In the genomic region with DNA sequence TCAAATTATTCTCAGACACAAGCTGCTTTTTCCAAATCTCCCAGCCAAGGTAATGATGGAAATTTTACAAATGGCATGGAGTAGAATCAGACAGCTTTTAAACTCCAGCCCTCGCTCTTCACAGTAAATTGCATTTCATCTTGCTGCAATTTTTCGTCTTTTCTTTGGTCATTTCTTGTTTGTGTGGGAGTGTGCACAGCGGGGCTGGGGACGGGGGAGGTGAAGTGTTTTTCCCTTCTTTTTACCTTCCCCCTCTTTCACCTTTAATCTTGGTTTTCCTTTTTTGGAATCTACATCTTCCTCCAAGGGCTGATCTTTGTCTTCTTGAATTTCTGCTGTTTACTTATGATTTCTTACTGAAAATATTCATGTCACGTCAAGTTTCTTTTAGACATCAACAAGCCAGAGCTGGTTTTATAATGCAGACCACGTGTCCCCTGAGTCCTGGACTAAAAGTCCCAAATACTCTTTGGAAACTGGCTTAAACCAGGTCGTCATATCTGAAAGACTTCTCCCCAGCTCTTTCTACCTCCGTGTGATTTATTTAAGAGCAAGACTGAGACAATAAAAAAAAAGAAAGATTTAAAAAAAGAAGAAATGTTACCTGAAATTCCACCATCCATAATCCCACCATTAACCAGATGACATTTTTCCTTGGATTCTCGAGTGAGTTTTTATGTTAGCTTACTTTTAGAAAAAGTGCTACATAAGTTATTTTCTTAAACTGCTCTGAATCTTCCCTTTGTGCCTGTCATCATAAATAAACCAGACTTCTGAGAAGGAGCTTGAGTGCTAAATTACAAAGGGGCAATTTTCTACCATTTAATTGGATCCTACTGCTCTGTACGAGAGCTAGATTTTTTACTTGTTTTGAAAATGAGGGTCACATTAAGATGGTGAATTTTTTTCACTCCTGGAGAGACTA, we compare ENCODE assay signal across 2 cellular contexts.
A peak's percentile ranks its signal among the peaks of the same experiment; 100 is the strongest.
TF ChIP-seq lines count a peak whose summit lies in the region.

No MANE protein-coding gene starts in this region.

TF ChIP-seq in HEK293, 187 proteins besides CTCF, POLR2A, EP300 and RAD21 (continued from another document):
- TF ChIP-seq, protein P1, sequence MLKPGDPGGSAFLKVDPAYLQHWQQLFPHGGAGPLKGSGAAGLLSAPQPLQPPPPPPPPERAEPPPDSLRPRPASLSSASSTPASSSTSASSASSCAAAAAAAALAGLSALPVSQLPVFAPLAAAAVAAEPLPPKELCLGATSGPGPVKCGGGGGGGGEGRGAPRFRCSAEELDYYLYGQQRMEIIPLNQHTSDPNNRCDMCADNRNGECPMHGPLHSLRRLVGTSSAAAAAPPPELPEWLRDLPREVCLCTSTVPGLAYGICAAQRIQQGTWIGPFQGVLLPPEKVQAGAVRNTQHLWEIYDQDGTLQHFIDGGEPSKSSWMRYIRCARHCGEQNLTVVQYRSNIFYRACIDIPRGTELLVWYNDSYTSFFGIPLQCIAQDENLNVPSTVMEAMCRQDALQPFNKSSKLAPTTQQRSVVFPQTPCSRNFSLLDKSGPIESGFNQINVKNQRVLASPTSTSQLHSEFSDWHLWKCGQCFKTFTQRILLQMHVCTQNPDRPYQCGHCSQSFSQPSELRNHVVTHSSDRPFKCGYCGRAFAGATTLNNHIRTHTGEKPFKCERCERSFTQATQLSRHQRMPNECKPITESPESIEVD (tag by site-specific recombination; IDR thresholded peaks at IDR 0.05) = peak; percentile 94
- TF ChIP-seq SP2 (tag by site-specific recombination; IDR thresholded peaks at IDR 0.05) (no peak), KLF9 (tag by site-specific recombination; IDR thresholded peaks at IDR 0.05; ENCODE audit: low read depth) (no peak), ZNF341 (tag by site-specific recombination; IDR thresholded peaks at IDR 0.05; ENCODE audit: low read depth) (no peak), ZNF366 (tag by site-specific recombination; conservative IDR thresholded peaks at IDR 0.05) (no peak), ZNF530 (tag by site-specific recombination; IDR thresholded peaks at IDR 0.05; ENCODE audit: low read depth) (no peak), WT1 (tag by site-specific recombination; IDR thresholded peaks at IDR 0.05) (no peak)

TF ChIP-seq in K562, 482 proteins besides CTCF, POLR2A, EP300 and RAD21 (continued from another document and continues in another):
- TF ChIP-seq FOXK2 (conservative IDR thresholded peaks at IDR 0.05 in 1 of 2, IDR thresholded peaks at IDR 0.05 in 1 of 2; ENCODE audit: low read depth in 2 of 2) (peak; percentile 62 to 69; a peak in 3 of 4 replicates), SP1 (CRISPR knock-in tag; IDR thresholded peaks at IDR 0.05) (no peak), KAT7 (CRISPR knock-in tag; IDR thresholded peaks at IDR 0.05; ENCODE audit: borderline replicate concordance) (no peak), ARID1B (IDR thresholded peaks at IDR 0.05) (peak; percentile 18; the same call in 1 of the 2 replicates), NR4A1 (CRISPR knock-in tag; IDR thresholded peaks at IDR 0.05) (no peak), NR4A1 (tag; IDR thresholded peaks at IDR 0.05) (no peak), JUN (IDR thresholded peaks at IDR 0.05; ENCODE audit: borderline replicate concordance, low read depth, low read length) (0 out of 2 replicates have a peak, but pooled peaks have one; percentile 10), JUN (CRISPR knock-in tag; IDR thresholded peaks at IDR 0.05; ENCODE audit: borderline replicate concordance) (no peak), ZNF175 (CRISPR knock-in tag; IDR thresholded peaks at IDR 0.05; ENCODE audit: low read depth) (0 out of 2 replicates have a peak, but pooled peaks have one; percentile 15), MAFG (tag; conservative IDR thresholded peaks at IDR 0.05) (peak; percentile 40; the same call in 1 of the 2 replicates), ZFX (CRISPR knock-in tag; IDR thresholded peaks at IDR 0.05) (no peak), ZNF311 (CRISPR knock-in tag; IDR thresholded peaks at IDR 0.05) (0 out of 2 replicates have a peak, but pooled peaks have one; percentile 41), TEAD1 (CRISPR knock-in tag; IDR thresholded peaks at IDR 0.05) (no peak), XRCC3 (IDR thresholded peaks at IDR 0.05) (no peak), RBM25 (IDR thresholded peaks at IDR 0.05; ENCODE audit: low read depth, low read length, severe bottlenecking) (no peak), BRD9 (IDR thresholded peaks at IDR 0.05; ENCODE audit: low read depth, partially characterized antibody) (peak; percentile 47), U2AF2 (optimal IDR thresholded peaks at IDR 0.05; ENCODE audit: low read depth, low read length) (no peak), DMBX1 (CRISPR knock-in tag; IDR thresholded peaks at IDR 0.05; ENCODE audit: borderline replicate concordance) (peak; percentile 59; the same call in 1 of the 2 replicates), GABPB2 (CRISPR knock-in tag; conservative IDR thresholded peaks at IDR 0.05) (no peak), L3MBTL2 (IDR thresholded peaks at IDR 0.05) (peak; percentile 76), CBFA2T2 (conservative IDR thresholded peaks at IDR 0.05) (0 out of 2 replicates have a peak, but pooled peaks have one; percentile 5), STAT5B (CRISPR knock-in tag; IDR thresholded peaks at IDR 0.05) (no peak), SMARCE1 (IDR thresholded peaks at IDR 0.05) (0 out of 2 replicates have a peak, but pooled peaks have one; percentile 14), RFX1 (IDR thresholded peaks at IDR 0.05) (no peak), BRD4 (IDR thresholded peaks at IDR 0.05) (peak; percentile 48; the same call in 1 of the 2 replicates), ZNF583 (CRISPR knock-in tag; IDR thresholded peaks at IDR 0.05) (no peak), RAD51 (IDR thresholded peaks at IDR 0.05; ENCODE audit: borderline replicate concordance, low read depth) (peak; percentile 73), FOXA3 (CRISPR knock-in tag; conservative IDR thresholded peaks at IDR 0.05 in 1 of 2, IDR thresholded peaks at IDR 0.05 in 1 of 2) (peak in 1 of 2 experiments; percentile 7; a peak in 1 of 4 replicates), MEIS2 (IDR thresholded peaks at IDR 0.05; ENCODE audit: partially characterized antibody) (peak; percentile 22), TFAM (CRISPR knock-in tag; conservative IDR thresholded peaks at IDR 0.05) (no peak), ETV1 (tag; conservative IDR thresholded peaks at IDR 0.05; ENCODE audit: low read depth) (no peak), C11orf30 (IDR thresholded peaks at IDR 0.05; ENCODE audit: low read depth) (peak; percentile 67), NFRKB (IDR thresholded peaks at IDR 0.05; ENCODE audit: low read depth) (0 out of 2 replicates have a peak, but pooled peaks have one; percentile 53), CXXC5 (CRISPR knock-in tag; IDR thresholded peaks at IDR 0.05) (peak; percentile 58), NR2C2 (CRISPR knock-in tag; IDR thresholded peaks at IDR 0.05) (no peak), NR2C2 (tag; IDR thresholded peaks at IDR 0.05) (no peak), SMARCC2 (IDR thresholded peaks at IDR 0.05; ENCODE audit: low read depth) (0 out of 2 replicates have a peak, but pooled peaks have one; percentile 15), SAFB2 (IDR thresholded peaks at IDR 0.05; ENCODE audit: borderline replicate concordance, low read depth, low read length, severe bottlenecking) (no peak), CHCHD3 (CRISPR knock-in tag; IDR thresholded peaks at IDR 0.05) (no peak), FOXP1 (CRISPR knock-in tag; IDR thresholded peaks at IDR 0.05) (no peak), HNRNPL (IDR thresholded peaks at IDR 0.05; ENCODE audit: low read depth, low read length) (no peak), ETV5 (CRISPR knock-in tag; IDR thresholded peaks at IDR 0.05; ENCODE audit: low read depth) (no peak), SMC3 (conservative IDR thresholded peaks at IDR 0.05; ENCODE audit: insufficient read depth, low read depth, low read length) (no peak), SMAD4 (CRISPR knock-in tag; conservative IDR thresholded peaks at IDR 0.05) (0 out of 2 replicates have a peak, but pooled peaks have one; percentile 20), ZNF316 (IDR thresholded peaks at IDR 0.05) (peak; percentile 80), EGR1 (conservative IDR thresholded peaks at IDR 0.05) (peak; percentile 64), CEBPB (tag; IDR thresholded peaks at IDR 0.05) (no peak), LARP7 (IDR thresholded peaks at IDR 0.05) (no peak)
- TF ChIP-seq, protein P2, sequence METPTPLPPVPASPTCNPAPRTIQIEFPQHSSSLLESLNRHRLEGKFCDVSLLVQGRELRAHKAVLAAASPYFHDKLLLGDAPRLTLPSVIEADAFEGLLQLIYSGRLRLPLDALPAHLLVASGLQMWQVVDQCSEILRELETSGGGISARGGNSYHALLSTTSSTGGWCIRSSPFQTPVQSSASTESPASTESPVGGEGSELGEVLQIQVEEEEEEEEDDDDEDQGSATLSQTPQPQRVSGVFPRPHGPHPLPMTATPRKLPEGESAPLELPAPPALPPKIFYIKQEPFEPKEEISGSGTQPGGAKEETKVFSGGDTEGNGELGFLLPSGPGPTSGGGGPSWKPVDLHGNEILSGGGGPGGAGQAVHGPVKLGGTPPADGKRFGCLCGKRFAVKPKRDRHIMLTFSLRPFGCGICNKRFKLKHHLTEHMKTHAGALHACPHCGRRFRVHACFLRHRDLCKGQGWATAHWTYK (CRISPR knock-in tag; IDR thresholded peaks at IDR 0.05) = 0 out of 2 replicates have a peak, but pooled peaks have one; percentile 28
- TF ChIP-seq, protein P3, sequence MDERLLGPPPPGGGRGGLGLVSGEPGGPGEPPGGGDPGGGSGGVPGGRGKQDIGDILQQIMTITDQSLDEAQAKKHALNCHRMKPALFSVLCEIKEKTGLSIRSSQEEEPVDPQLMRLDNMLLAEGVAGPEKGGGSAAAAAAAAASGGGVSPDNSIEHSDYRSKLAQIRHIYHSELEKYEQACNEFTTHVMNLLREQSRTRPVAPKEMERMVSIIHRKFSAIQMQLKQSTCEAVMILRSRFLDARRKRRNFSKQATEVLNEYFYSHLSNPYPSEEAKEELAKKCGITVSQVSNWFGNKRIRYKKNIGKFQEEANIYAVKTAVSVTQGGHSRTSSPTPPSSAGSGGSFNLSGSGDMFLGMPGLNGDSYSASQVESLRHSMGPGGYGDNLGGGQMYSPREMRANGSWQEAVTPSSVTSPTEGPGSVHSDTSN (CRISPR knock-in tag; IDR thresholded peaks at IDR 0.05; ENCODE audit: low read depth) = no peak
- TF ChIP-seq, protein P3 (tag; conservative IDR thresholded peaks at IDR 0.05; ENCODE audit: low read depth) = peak; percentile 38; the same call in 1 of the 2 replicates
- TF ChIP-seq, protein P4, sequence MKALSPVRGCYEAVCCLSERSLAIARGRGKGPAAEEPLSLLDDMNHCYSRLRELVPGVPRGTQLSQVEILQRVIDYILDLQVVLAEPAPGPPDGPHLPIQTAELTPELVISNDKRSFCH (CRISPR knock-in tag; IDR thresholded peaks at IDR 0.05) = no peak
- TF ChIP-seq, protein P4 (tag; IDR thresholded peaks at IDR 0.05) = 0 out of 2 replicates have a peak, but pooled peaks have one; percentile 4
- TF ChIP-seq, protein P5, sequence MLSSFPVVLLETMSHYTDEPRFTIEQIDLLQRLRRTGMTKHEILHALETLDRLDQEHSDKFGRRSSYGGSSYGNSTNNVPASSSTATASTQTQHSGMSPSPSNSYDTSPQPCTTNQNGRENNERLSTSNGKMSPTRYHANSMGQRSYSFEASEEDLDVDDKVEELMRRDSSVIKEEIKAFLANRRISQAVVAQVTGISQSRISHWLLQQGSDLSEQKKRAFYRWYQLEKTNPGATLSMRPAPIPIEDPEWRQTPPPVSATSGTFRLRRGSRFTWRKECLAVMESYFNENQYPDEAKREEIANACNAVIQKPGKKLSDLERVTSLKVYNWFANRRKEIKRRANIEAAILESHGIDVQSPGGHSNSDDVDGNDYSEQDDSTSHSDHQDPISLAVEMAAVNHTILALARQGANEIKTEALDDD (IDR thresholded peaks at IDR 0.05) = no peak
- TF ChIP-seq, protein P6, sequence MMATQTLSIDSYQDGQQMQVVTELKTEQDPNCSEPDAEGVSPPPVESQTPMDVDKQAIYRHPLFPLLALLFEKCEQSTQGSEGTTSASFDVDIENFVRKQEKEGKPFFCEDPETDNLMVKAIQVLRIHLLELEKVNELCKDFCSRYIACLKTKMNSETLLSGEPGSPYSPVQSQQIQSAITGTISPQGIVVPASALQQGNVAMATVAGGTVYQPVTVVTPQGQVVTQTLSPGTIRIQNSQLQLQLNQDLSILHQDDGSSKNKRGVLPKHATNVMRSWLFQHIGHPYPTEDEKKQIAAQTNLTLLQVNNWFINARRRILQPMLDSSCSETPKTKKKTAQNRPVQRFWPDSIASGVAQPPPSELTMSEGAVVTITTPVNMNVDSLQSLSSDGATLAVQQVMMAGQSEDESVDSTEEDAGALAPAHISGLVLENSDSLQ (IDR thresholded peaks at IDR 0.05) = peak; percentile 31; the same call in 1 of the 2 replicates
- TF ChIP-seq, protein P7, sequence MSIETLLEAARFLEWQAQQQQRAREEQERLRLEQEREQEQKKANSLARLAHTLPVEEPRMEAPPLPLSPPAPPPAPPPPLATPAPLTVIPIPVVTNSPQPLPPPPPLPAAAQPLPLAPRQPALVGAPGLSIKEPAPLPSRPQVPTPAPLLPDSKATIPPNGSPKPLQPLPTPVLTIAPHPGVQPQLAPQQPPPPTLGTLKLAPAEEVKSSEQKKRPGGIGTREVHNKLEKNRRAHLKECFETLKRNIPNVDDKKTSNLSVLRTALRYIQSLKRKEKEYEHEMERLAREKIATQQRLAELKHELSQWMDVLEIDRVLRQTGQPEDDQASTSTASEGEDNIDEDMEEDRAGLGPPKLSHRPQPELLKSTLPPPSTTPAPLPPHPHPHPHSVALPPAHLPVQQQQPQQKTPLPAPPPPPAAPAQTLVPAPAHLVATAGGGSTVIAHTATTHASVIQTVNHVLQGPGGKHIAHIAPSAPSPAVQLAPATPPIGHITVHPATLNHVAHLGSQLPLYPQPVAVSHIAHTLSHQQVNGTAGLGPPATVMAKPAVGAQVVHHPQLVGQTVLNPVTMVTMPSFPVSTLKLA (conservative IDR thresholded peaks at IDR 0.05) = peak; percentile 56 to 64
- TF ChIP-seq, protein P8, sequence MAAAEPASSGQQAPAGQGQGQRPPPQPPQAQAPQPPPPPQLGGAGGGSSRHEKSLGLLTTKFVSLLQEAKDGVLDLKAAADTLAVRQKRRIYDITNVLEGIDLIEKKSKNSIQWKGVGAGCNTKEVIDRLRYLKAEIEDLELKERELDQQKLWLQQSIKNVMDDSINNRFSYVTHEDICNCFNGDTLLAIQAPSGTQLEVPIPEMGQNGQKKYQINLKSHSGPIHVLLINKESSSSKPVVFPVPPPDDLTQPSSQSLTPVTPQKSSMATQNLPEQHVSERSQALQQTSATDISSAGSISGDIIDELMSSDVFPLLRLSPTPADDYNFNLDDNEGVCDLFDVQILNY (CRISPR knock-in tag; IDR thresholded peaks at IDR 0.05) = no peak
